In the genomic region with DNA sequence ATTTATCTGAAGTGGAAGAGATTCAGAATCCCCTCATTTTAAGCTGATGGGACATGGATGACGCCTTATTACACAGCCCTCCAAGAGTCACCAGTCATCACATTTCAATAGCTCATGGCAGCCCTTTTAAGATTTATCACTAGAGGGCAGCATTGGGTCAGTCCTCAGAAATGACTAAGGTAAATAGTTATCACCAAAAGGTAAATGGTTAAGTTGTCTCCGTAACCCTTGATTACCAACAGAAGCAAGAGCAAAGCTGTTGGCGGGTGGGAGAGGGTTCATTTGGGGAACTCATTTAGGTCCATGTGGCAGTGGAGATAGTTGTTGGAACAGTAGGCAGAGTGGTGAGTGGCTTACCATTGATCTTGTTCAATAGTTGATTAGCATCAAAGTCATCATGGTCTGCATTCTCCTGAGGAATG, we compare ENCODE assay signal across 8 cellular contexts. TPM values are rescaled to one million over a fixed set of nuclear protein-coding genes. Genes with fewer than 3 reads are reported as not detected.
A peak's percentile ranks its signal among the peaks of the same experiment; 100 is the strongest.
DNase-seq lines count a peak whose midpoint lies in the region; TF ChIP-seq lines count a peak whose summit lies in the region.

No MANE protein-coding gene starts in this region.

- peaks cover 15% of the 10 kb centered on the region for H3K27me3 Mint-ChIP-seq in activated T-cell treated with anti-CD3 and anti-CD28 coated beads, Interleukin-2, amount 50 U/mL, for 24 hours

- TF ChIP-seq POLR2A in tibial nerve (IDR thresholded peaks at IDR 0.05), result no peak

- H3K36me3 Mint-ChIP-seq in activated T-cell treated with anti-CD3 and anti-CD28 coated beads, Interleukin-2, amount 50 U/mL, for 24 hours (ENCODE audit: low read depth), result no peaks in the 10 kb centered on the region

- DNase-seq in activated T-cell treated with anti-CD3 and anti-CD28 coated beads for 4 hours (peak; percentile 4), HFF-Myc (ENCODE audit: extremely low read depth, low read depth) (peak; percentile 31), NCI-H1048 (lab: John Stamatoyannopoulos, UW) (peak; percentile 33), SKM-1 (lab: John Stamatoyannopoulos, UW; ENCODE audit: unreplicated experiment) (peak; percentile 61), dedifferentiated amniotic fluid mesenchymal stem cell (ENCODE audit: extremely low spot score) (peak; percentile 52), lung microvascular endothelial cell (ENCODE audit: low read depth in 2 of 2) (peak; percentile 65 to 72), tibial nerve (ENCODE audit: low spot score in 2 of 2) (peak in 1 of 2 donors; percentile 80)
- no peak for DNase-seq in activated T-cell treated with anti-CD3 and anti-CD28 coated beads, Interleukin-2, amount 50 U/mL, for 24 hours

- no peaks in the 10 kb centered on the region for H3K27me3 ChIP-seq in tibial nerve

- H3K4me3 ChIP-seq in HFF-Myc (replicated peaks; ENCODE audit: low read depth, low read length) (no peak overlapping the region), tibial nerve (no peak overlapping the region)

- no peak overlapping the region for H3K27ac ChIP-seq in tibial nerve

- no peaks in the 10 kb centered on the region for H3K9me3 ChIP-seq in tibial nerve

- no peak overlapping the region for H3K27ac Mint-ChIP-seq in activated T-cell treated with anti-CD3 and anti-CD28 coated beads, Interleukin-2, amount 50 U/mL, for 24 hours

- WGBS in tibial nerve, 2 donors, result 61 to 62% methylated on average over 3 of the region's 3 CpGs

- TF ChIP-seq EP300 in tibial nerve (IDR thresholded peaks at IDR 0.05), result no peak

- no peaks in the 10 kb centered on the region for H3K4me1 Mint-ChIP-seq in activated T-cell treated with anti-CD3 and anti-CD28 coated beads, Interleukin-2, amount 50 U/mL, for 24 hours (ENCODE audit: low read depth)

- H3K9me3 Mint-ChIP-seq in activated T-cell treated with anti-CD3 and anti-CD28 coated beads, Interleukin-2, amount 50 U/mL, for 24 hours, result no peaks in the 10 kb centered on the region

- H3K36me3 ChIP-seq in tibial nerve, result peaks cover 0 to 75% (median 0%) of the 10 kb centered on the region in 3 donors

- TF ChIP-seq CTCF in HFF-Myc (IDR thresholded peaks at IDR 0.05; ENCODE audit: low read depth, low read length, missing control alignments) (peak; percentile 67), tibial nerve (IDR thresholded peaks at IDR 0.05) (peak; percentile 55 to 72 (median 68))

- H3K4me1 ChIP-seq in tibial nerve, result no peaks in the 10 kb centered on the region

- no peak overlapping the region for H3K4me3 Mint-ChIP-seq in activated T-cell treated with anti-CD3 and anti-CD28 coated beads, Interleukin-2, amount 50 U/mL, for 24 hours

RNA-seq across cellular contexts. Expression of a gene that starts 12.0 kb away (rescaled TPM):
- total RNA-seq in lung microvascular endothelial cell, result under 0.01 TPM in 2 replicates
- not detected for total RNA-seq in tibial nerve

RNA-seq across cellular contexts. Expression of a gene that starts 48.5 kb away (rescaled TPM):
- total RNA-seq in lung microvascular endothelial cell, result 78.8 and 94.8 TPM in 2 replicates
- 100 to 1,000 TPM in 3 of 4 donors, 10 to 100 TPM in 1; 73.6 to 144 (median 115) TPM for total RNA-seq in tibial nerve
